26 cellular contexts compared by ENCODE assay signal in genomic region chr2:128437181-128437520, GRCh38.
DNase-seq lines count a peak whose midpoint lies in the region; ATAC-seq and TF ChIP-seq lines count a peak whose summit lies in the region.
"Had no signal": no experiment of that assay in that cellular context is flagged by ENCODE, and none has a peak within 500 bp of the region (broad histone marks: within the 10 kb centered on the region; RNA-seq: fewer than 3 reads in every experiment).

No MANE protein-coding gene starts in this region.

- WGBS in ovary, 3 donors = 82 to 96% (median 91%) methylated on average over 8 of the region's 8 CpGs

- TF ChIP-seq CTCF in ovary (IDR thresholded peaks at IDR 0.05) (no peak), upper lobe of right lung (IDR thresholded peaks at IDR 0.05) (no peak)

- TF ChIP-seq POLR2A in ovary (IDR thresholded peaks at IDR 0.05) = no peak

- H3K27me3 ChIP-seq in ovary = no peaks in the 10 kb centered on the region
- no peaks in the 10 kb centered on the region for H3K27me3 ChIP-seq in upper lobe of right lung
- H3K27me3 ChIP-seq: left lung, MG63, right lobe of liver had no signal

- DNase-seq in cardiac septum (ENCODE audit: low spot score) (peak; percentile 51), Right ventricle myocardium inferior (ENCODE audit: missing footprints) (no peak), ecto neural progenitor cell (ENCODE audit: low spot score) (peak; percentile 32), ovary (peak in 3 of 5 donors; percentile 1 to 5 (median 5)), upper lobe of right lung (peak; percentile 62), HK-2 (ENCODE audit: unreplicated experiment) (no peak), COLO668 (lab: John Stamatoyannopoulos, UW; ENCODE audit: unreplicated experiment) (no peak), UCSD-AML1 (lab: John Stamatoyannopoulos, UW; ENCODE audit: unreplicated experiment) (no peak)
- DNase-seq: activated CD4-positive, alpha-beta T cell treated with anti-CD3 and anti-CD28 coated beads, Interleukin-2, amount 50 U/mL, for 4 hours; DMS153; MG63; NCI-H1417; NCI-H2081; NCI-H226; NCI-H69; stimulated activated CD4-positive, alpha-beta T cell treated with anti-CD3 and anti-CD28 coated beads, Interleukin-4, amount 100 ng/mL, for 4 hours; stimulated activated naive B cell treated with anti-CD40 and anti-IgM and Interleukin-4, amounts not matched to agents 10 μg/mL and 1 μg/mL and 100 μg/mL, for 72 hours; SW 1271; T1000 had no signal

- no peak overlapping the region for H3K27ac ChIP-seq in ovary
- H3K27ac ChIP-seq in upper lobe of right lung = no peak overlapping the region
- H3K27ac ChIP-seq: left lung, parathyroid adenoma, right lobe of liver had no signal

- no peaks in the 10 kb centered on the region for H3K9me3 ChIP-seq in ovary
- no peaks in the 10 kb centered on the region for H3K9me3 ChIP-seq in upper lobe of right lung
- H3K9me3 ChIP-seq: left lung, MG63, right lobe of liver had no signal

- no peaks in the 10 kb centered on the region for H3K36me3 ChIP-seq in ovary
- no peaks in the 10 kb centered on the region for H3K36me3 ChIP-seq in upper lobe of right lung
- H3K36me3 ChIP-seq: left lung, MG63, right lobe of liver had no signal

- peaks cover 6% of the 10 kb centered on the region for H3K4me1 ChIP-seq in ovary (ENCODE audit: insufficient read depth)
- peaks cover 5% of the 10 kb centered on the region for H3K4me1 ChIP-seq in upper lobe of right lung
- H3K4me1 ChIP-seq: parathyroid adenoma had no signal

- intact Hi-C loops in cardiac septum (cut with DNase I) (no loop called here), Right ventricle myocardium inferior (cut with DNase I) (no loop called here), ovary (cut with DNase I) (no loop called here), upper lobe of right lung (cut with DNase I) (no loop called here)

- ATAC-seq in Right ventricle myocardium inferior (no peak), upper lobe of right lung (no peak)
- ATAC-seq: K562; left lung; naive thymus-derived CD4-positive, alpha-beta T cell; Panc1; right lobe of liver; WTC11 had no signal

- H3K4me3 ChIP-seq in ovary (no peak overlapping the region), upper lobe of right lung (no peak overlapping the region)
- H3K4me3 ChIP-seq: K562, left lung, MG63, right lobe of liver had no signal

- TF ChIP-seq EP300 in ovary (IDR thresholded peaks at IDR 0.05) = no peak

Comparison
In these comparisons a context has a peak if more than half of its experiments do, and no peak if none do; other contexts are left out.
1. DNase-seq: peak in cardiac septum (single experiment), ecto neural progenitor cell (single experiment), ovary (3 of 5) and upper lobe of right lung (single experiment); none in Right ventricle myocardium inferior (single experiment), HK-2 (single experiment), COLO668 (single experiment) and UCSD-AML1 (single experiment).